36 cellular contexts compared by ENCODE assay signal in genomic region chr19:27909861-27910260, GRCh38.
"Had no signal": no experiment of that assay in that cellular context is flagged by ENCODE, and none has a peak within 500 bp of the region (broad histone marks: within the 10 kb centered on the region; RNA-seq: fewer than 3 reads in every experiment).

No MANE protein-coding gene starts in this region.

- H3K4me1 ChIP-seq: adrenal gland, body of pancreas, breast epithelium had no signal

- H3K4me3 ChIP-seq: adrenal gland, body of pancreas, breast epithelium had no signal

- H3K4me1 Mint-ChIP-seq: activated B cell treated with CpG ODN at 0.5 μM for 24 hours; activated CD4-positive, alpha-beta T cell treated with anti-CD3 and anti-CD28 coated beads, Interleukin-2, amount 10 ng/mL, durations not matched to agents 24 days and 14 days; activated naive CD8-positive, alpha-beta T cell treated with anti-CD3 and anti-CD28 coated beads for 36 hours; activated T-helper 17 cell treated with anti-CD3 and anti-CD28 coated beads, Interleukin-2, amount 50 U/mL, for 72 hours had no signal

- H3K27me3 Mint-ChIP-seq: activated B cell treated with CpG ODN at 0.5 μM for 24 hours; activated CD4-positive, alpha-beta memory T cell treated with anti-CD3 and anti-CD28 coated beads for 36 hours; activated CD4-positive, alpha-beta T cell treated with anti-CD3 and anti-CD28 coated beads, Interleukin-2, amount 10 ng/mL, durations not matched to agents 24 days and 14 days; activated CD8-positive, alpha-beta T cell treated with anti-CD3 and anti-CD28 coated beads for 36 hours; activated naive CD8-positive, alpha-beta T cell treated with anti-CD3 and anti-CD28 coated beads for 36 hours; activated T-helper 17 cell treated with anti-CD3 and anti-CD28 coated beads, Interleukin-2, amount 50 U/mL, for 72 hours had no signal

- H3K27ac Mint-ChIP-seq: activated B cell treated with CpG ODN at 0.5 μM for 24 hours; activated CD4-positive, alpha-beta memory T cell treated with anti-CD3 and anti-CD28 coated beads for 36 hours; activated CD4-positive, alpha-beta T cell treated with anti-CD3 and anti-CD28 coated beads, Interleukin-2, amount 10 ng/mL, durations not matched to agents 24 days and 14 days; activated CD8-positive, alpha-beta T cell treated with anti-CD3 and anti-CD28 coated beads for 36 hours; activated naive CD4-positive, alpha-beta T cell treated with anti-CD3 and anti-CD28 coated beads for 36 hours; activated naive CD4-positive, alpha-beta T cell treated with anti-CD3 and anti-CD28 coated beads, Interleukin-2, amount 50 U/mL, for 72 hours; activated naive CD8-positive, alpha-beta T cell treated with anti-CD3 and anti-CD28 coated beads for 36 hours; activated T-cell treated with anti-CD3 and anti-CD28 coated beads, Interleukin-2, amount 50 U/mL, for 72 hours; activated T-helper 1 cell treated with anti-CD3 and anti-CD28 coated beads, Interleukin-12 subunit alpha, Interleukin-12 subunit beta, Interleukin-2, Interleukin-4 antibody, amounts not matched to agents 30 ng/mL and 10 ng/mL and 1 ng/mL, durations not matched to agents 14 hours and 24 hours and 36 hours; activated T-helper 17 cell treated with anti-CD3 and anti-CD28 coated beads, Interleukin-2, amount 50 U/mL, for 72 hours; T-helper 1 cell treated with Interleukin-12 subunit alpha and Interleukin-12 subunit beta and Interleukin-4 antibody, amounts not matched to agents 30 μg/mL and 1 μg/mL, for 36 hours; T-helper 2 cell treated with Interferon-gamma antibody and Interleukin-4, amounts not matched to agents 5 μg/mL and 100 μg/mL, for 36 hours had no signal

- H3K9me3 ChIP-seq: adrenal gland, body of pancreas had no signal

- ATAC-seq: activated CD8-positive, alpha-beta T cell treated with anti-CD3 and anti-CD28 coated beads for 36 hours; activated naive CD4-positive, alpha-beta T cell treated with anti-CD3 and anti-CD28 coated beads, Interleukin-2, amount 50 U/mL, for 72 hours; activated T-cell treated with anti-CD3 and anti-CD28 coated beads, Interleukin-2, amount 50 U/mL, for 4 hours; activated T-cell treated with anti-CD3 and anti-CD28 coated beads, Interleukin-2, amount 50 U/mL, for 72 hours; activated T-helper 17 cell treated with anti-CD3 and anti-CD28 coated beads, Interleukin-2, amount 50 U/mL, for 72 hours; body of pancreas had no signal

- H3K27me3 ChIP-seq: adrenal gland, body of pancreas, brain microvascular endothelial cell, breast epithelium had no signal

- H3K27ac ChIP-seq: adrenal gland, body of pancreas, brain microvascular endothelial cell, breast epithelium, VCaP had no signal

- H3K36me3 Mint-ChIP-seq: activated CD4-positive, alpha-beta memory T cell treated with anti-CD3 and anti-CD28 coated beads for 36 hours; activated naive CD4-positive, alpha-beta T cell treated with anti-CD3 and anti-CD28 coated beads, Interleukin-2, amount 50 U/mL, for 72 hours; activated naive CD8-positive, alpha-beta T cell treated with anti-CD3 and anti-CD28 coated beads for 36 hours had no signal

- H3K36me3 ChIP-seq: adrenal gland, brain microvascular endothelial cell, breast epithelium had no signal

- H3K4me3 Mint-ChIP-seq: activated B cell treated with CpG ODN at 0.5 μM for 24 hours; activated CD4-positive, alpha-beta memory T cell treated with anti-CD3 and anti-CD28 coated beads for 36 hours; activated CD4-positive, alpha-beta T cell treated with anti-CD3 and anti-CD28 coated beads, Interleukin-2, amount 10 ng/mL, durations not matched to agents 24 days and 14 days; activated CD8-positive, alpha-beta T cell treated with anti-CD3 and anti-CD28 coated beads for 36 hours; activated naive CD4-positive, alpha-beta T cell treated with anti-CD3 and anti-CD28 coated beads for 36 hours; activated naive CD8-positive, alpha-beta T cell treated with anti-CD3 and anti-CD28 coated beads for 36 hours; activated T-cell treated with anti-CD3 and anti-CD28 coated beads, Interleukin-2, amount 50 U/mL, for 4 hours; activated T-cell treated with anti-CD3 and anti-CD28 coated beads, Interleukin-2, amount 50 U/mL, for 72 hours; activated T-helper 1 cell treated with anti-CD3 and anti-CD28 coated beads, Interleukin-12 subunit alpha, Interleukin-12 subunit beta, Interleukin-2, Interleukin-4 antibody, amounts not matched to agents 30 ng/mL and 10 ng/mL and 1 ng/mL, durations not matched to agents 14 hours and 24 hours and 36 hours; activated T-helper 17 cell treated with anti-CD3 and anti-CD28 coated beads, Interleukin-2, amount 50 U/mL, for 72 hours; T-helper 1 cell treated with Interleukin-12 subunit alpha and Interleukin-12 subunit beta and Interleukin-4 antibody, amounts not matched to agents 30 μg/mL and 1 μg/mL, for 36 hours; T-helper 2 cell treated with Interferon-gamma antibody and Interleukin-4, amounts not matched to agents 5 μg/mL and 100 μg/mL, for 36 hours had no signal

- H3K9me3 Mint-ChIP-seq: activated CD4-positive, alpha-beta T cell treated with anti-CD3 and anti-CD28 coated beads, Interleukin-2, amount 10 ng/mL, durations not matched to agents 24 days and 14 days; activated CD8-positive, alpha-beta T cell treated with anti-CD3 and anti-CD28 coated beads for 36 hours; activated naive CD8-positive, alpha-beta T cell treated with anti-CD3 and anti-CD28 coated beads for 36 hours; activated T-cell treated with anti-CD3 and anti-CD28 coated beads, Interleukin-2, amount 50 U/mL, for 4 hours; activated T-cell treated with anti-CD3 and anti-CD28 coated beads, Interleukin-2, amount 50 U/mL, for 72 hours; activated T-helper 17 cell treated with anti-CD3 and anti-CD28 coated beads, Interleukin-2, amount 50 U/mL, for 72 hours; T-helper 1 cell treated with Interleukin-12 subunit alpha and Interleukin-12 subunit beta and Interleukin-4 antibody, amounts not matched to agents 30 μg/mL and 1 μg/mL, for 36 hours had no signal

- DNase-seq: activated B cell treated with CpG ODN at 0.5 μM for 24 hours; activated CD4-positive, alpha-beta memory T cell treated with anti-CD3 and anti-CD28 coated beads for 36 hours; activated CD4-positive, alpha-beta T cell treated with anti-CD3 and anti-CD28 coated beads for 4 hours; activated CD4-positive, alpha-beta T cell treated with anti-CD3 and anti-CD28 coated beads, Interleukin-2, amount 10 ng/mL, durations not matched to agents 24 days and 14 days; activated CD4-positive, alpha-beta T cell treated with anti-CD3 and anti-CD28 coated beads, Interleukin-2, amount 50 U/mL, for 1 hour; activated CD4-positive, alpha-beta T cell treated with anti-CD3 and anti-CD28 coated beads, Interleukin-2, amount 50 U/mL, for 4 hours; activated CD4-positive, CD25-positive, alpha-beta regulatory T cell treated with anti-CD3 and anti-CD28 coated beads, Interleukin-2, amount 50 U/mL, for 72 hours; activated CD8-positive, alpha-beta memory T cell treated with anti-CD3 and anti-CD28 coated beads, Interleukin-2, amount 50 U/mL, for 4 hours; activated CD8-positive, alpha-beta T cell treated with anti-CD3 and anti-CD28 coated beads for 36 hours; activated effector memory CD4-positive, alpha-beta T cell treated with anti-CD3 and anti-CD28 coated beads, Interleukin-2, amount 50 U/mL, for 16 hours; activated gamma-delta T cell treated with Interleukin-2 at 50 U/mL for 16 hours; activated naive CD4-positive, alpha-beta T cell; activated naive CD4-positive, alpha-beta T cell treated with anti-CD3 and anti-CD28 coated beads for 36 hours; activated naive CD4-positive, alpha-beta T cell treated with anti-CD3 and anti-CD28 coated beads, Interleukin-2, amount 50 U/mL, for 16 hours; activated naive CD8-positive, alpha-beta T cell treated with anti-CD3 and anti-CD28 coated beads for 36 hours; activated T-cell treated with anti-CD3 and anti-CD28 coated beads for 4 hours; activated T-cell treated with anti-CD3 and anti-CD28 coated beads, Interleukin-2, amount 50 U/mL, for 1 hour; activated T-cell treated with anti-CD3 and anti-CD28 coated beads, Interleukin-2, amount 50 U/mL, for 4 hours; activated T-cell treated with anti-CD3 and anti-CD28 coated beads, Interleukin-2, amount 50 U/mL, for 72 hours; adrenal gland; amniotic stem cell; aorta; body of pancreas; brain microvascular endothelial cell; central memory CD4-positive, alpha-beta T cell; SW 1271; T-helper 1 cell; T-helper 2 cell; T-helper 9 cell had no signal
